ENCODE assay signal across 37 cellular contexts in genomic region chr1:118085365-118085764, GRCh38.
DNase-seq lines count a peak whose midpoint lies in the region; ATAC-seq, FAIRE-seq and TF ChIP-seq lines count a peak whose summit lies in the region.
"Had no signal": no experiment of that assay in that cellular context is flagged by ENCODE, and none has a peak within 500 bp of the region (broad histone marks: within the 10 kb centered on the region; RNA-seq: fewer than 3 reads in every experiment).

No MANE protein-coding gene starts in this region.

- no peaks in the 10 kb centered on the region for H3K36me3 Mint-ChIP-seq in activated naive CD4-positive, alpha-beta T cell treated with anti-CD3 and anti-CD28 coated beads for 36 hours (ENCODE audit: low read depth)
- no peaks in the 10 kb centered on the region for H3K36me3 Mint-ChIP-seq in activated naive CD4-positive, alpha-beta T cell treated with anti-CD3 and anti-CD28 coated beads, Interleukin-2, amount 10 ng/mL, durations not matched to agents 7 days and 5 days
- H3K36me3 Mint-ChIP-seq: CD14-positive monocyte; CD4-positive, alpha-beta memory T cell; CD4-positive, CD25-positive, alpha-beta regulatory T cell; CD8-positive, alpha-beta memory T cell; CD8-positive, alpha-beta T cell had no signal

- H2AFZ ChIP-seq in HepG2 (ENCODE audit: low read length) (no peak overlapping the region), neural cell (ENCODE audit: low read depth, low read length) (no peak overlapping the region)

- no peak for TF ChIP-seq RAD21 in HepG2 (CRISPR knock-in tag; IDR thresholded peaks at IDR 0.05)
- TF ChIP-seq RAD21 in neural cell (conservative IDR thresholded peaks at IDR 0.05): no peak

- no peaks in the 10 kb centered on the region for H3K9me2 ChIP-seq in neural cell (ENCODE audit: insufficient read depth, low read length)

- H3K79me2 ChIP-seq in HepG2 (ENCODE audit: insufficient read depth, low read length) (no peaks in the 10 kb centered on the region), neural cell (replicated peaks; ENCODE audit: insufficient read depth, low read length) (no peaks in the 10 kb centered on the region)

- no peak for TF ChIP-seq EP300 in HepG2 (IDR thresholded peaks at IDR 0.05; ENCODE audit: low read depth in 2 of 2, low read length in 2 of 2)
- no peak for TF ChIP-seq EP300 in HepG2 (CRISPR knock-in tag; IDR thresholded peaks at IDR 0.05; ENCODE audit: borderline replicate concordance)
- no peak for TF ChIP-seq EP300 in neural cell (conservative IDR thresholded peaks at IDR 0.05; ENCODE audit: poor library complexity, severe bottlenecking)

- no TSS peak for BruUV-seq in HepG2 (replicated peaks; lab: Mats Ljungman, UMichigan)

- no peaks in the 10 kb centered on the region for H3K27me3 ChIP-seq in HepG2 (ENCODE audit: control insufficient read depth in 1 of 2, insufficient read depth in 2 of 2, low read length in 2 of 2)
- H3K27me3 ChIP-seq in right lobe of liver: no peaks in the 10 kb centered on the region
- no peaks in the 10 kb centered on the region for H3K27me3 ChIP-seq in neural cell (ENCODE audit: insufficient read depth, low read depth, low read length)
- peaks cover 18% of the 10 kb centered on the region for H3K27me3 ChIP-seq in left ventricle myocardium inferior (ENCODE audit: low read depth)
- H3K27me3 ChIP-seq: BE2C; BLaER1; BLaER1 treated with 17β-estradiol and CSF1 and Interleukin-3, amounts not matched to agents 10 nM and 100 nM had no signal

- peaks cover 14% of the 10 kb centered on the region for H3K27me3 Mint-ChIP-seq in activated naive CD4-positive, alpha-beta T cell treated with anti-CD3 and anti-CD28 coated beads for 36 hours (ENCODE audit: low read depth)
- H3K27me3 Mint-ChIP-seq in activated naive CD4-positive, alpha-beta T cell treated with anti-CD3 and anti-CD28 coated beads, Interleukin-2, amount 10 ng/mL, durations not matched to agents 7 days and 5 days: no peaks in the 10 kb centered on the region

- H3K4me1 ChIP-seq in HepG2 (ENCODE audit: insufficient read depth, low read length) (no peaks in the 10 kb centered on the region), right lobe of liver (no peaks in the 10 kb centered on the region), left ventricle myocardium inferior (no peaks in the 10 kb centered on the region)
- H3K4me1 ChIP-seq: A549, BE2C, Caco-2 had no signal

- peaks cover 5% of the 10 kb centered on the region for H3F3A ChIP-seq in neural cell (ENCODE audit: insufficient read depth, low read length, poor library complexity, severe bottlenecking)

- no peak overlapping the region for H3K4me3 Mint-ChIP-seq in activated naive CD4-positive, alpha-beta T cell treated with anti-CD3 and anti-CD28 coated beads for 36 hours
- no peak overlapping the region for H3K4me3 Mint-ChIP-seq in activated naive CD4-positive, alpha-beta T cell treated with anti-CD3 and anti-CD28 coated beads, Interleukin-2, amount 10 ng/mL, durations not matched to agents 7 days and 5 days
- H3K4me3 Mint-ChIP-seq: B cell; CD14-positive monocyte; CD4-positive, alpha-beta memory T cell; CD4-positive, alpha-beta T cell; CD4-positive, CD25-positive, alpha-beta regulatory T cell; CD8-positive, alpha-beta memory T cell; CD8-positive, alpha-beta T cell had no signal

- peaks cover 2% of the 10 kb centered on the region for H3K9me3 Mint-ChIP-seq in activated naive CD4-positive, alpha-beta T cell treated with anti-CD3 and anti-CD28 coated beads for 36 hours
- no peaks in the 10 kb centered on the region for H3K9me3 Mint-ChIP-seq in activated naive CD4-positive, alpha-beta T cell treated with anti-CD3 and anti-CD28 coated beads, Interleukin-2, amount 10 ng/mL, durations not matched to agents 7 days and 5 days
- H3K9me3 Mint-ChIP-seq: CD4-positive, alpha-beta T cell; CD8-positive, alpha-beta T cell had no signal

- H3K36me3 ChIP-seq in HepG2 (replicated peaks in 1 of 2; ENCODE audit: control insufficient read depth in 1 of 2, insufficient read depth in 2 of 2, low read length in 2 of 2): no peaks in the 10 kb centered on the region
- no peaks in the 10 kb centered on the region for H3K36me3 ChIP-seq in right lobe of liver
- no peaks in the 10 kb centered on the region for H3K36me3 ChIP-seq in neural cell (ENCODE audit: insufficient read depth, low read length)
- H3K36me3 ChIP-seq in left ventricle myocardium inferior: no peaks in the 10 kb centered on the region
- H3K36me3 ChIP-seq: BE2C; BLaER1; BLaER1 treated with 17β-estradiol and CSF1 and Interleukin-3, amounts not matched to agents 10 nM and 100 nM had no signal

- DNase-seq in activated naive CD4-positive, alpha-beta T cell treated with anti-CD3 and anti-CD28 coated beads for 36 hours: no peak
- DNase-seq in activated naive CD4-positive, alpha-beta T cell treated with anti-CD3 and anti-CD28 coated beads, Interleukin-2, amount 10 ng/mL, durations not matched to agents 7 days and 5 days: no peak
- no peak for DNase-seq in HepG2 (ENCODE audit: low spot score)
- no peak for DNase-seq in right lobe of liver
- peak; percentile 59 for DNase-seq in SK-MEL-5 (ENCODE audit: low read depth, low spot score)
- no peak for DNase-seq in NCI-H1417 treated with DMSO at 0.1 percent for 48 hours (lab: John Stamatoyannopoulos, UW)
- no peak for DNase-seq in left ventricle myocardium inferior
- DNase-seq: 8988T; ACHN; AML-193; BE2C; C1 segment of cervical spinal cord; Caco-2; Calu3; CD4-positive, alpha-beta memory T cell; CD4-positive, alpha-beta T cell; CD4-positive, CD25-positive, alpha-beta regulatory T cell; CD8-positive, alpha-beta memory T cell; CD8-positive, alpha-beta T cell; COR-L47; DMS 273 treated with DMSO at 0.1 percent for 48 hours; DMS153; DMS53; DMS79; DMS79 treated with DMSO at 0.1 percent for 48 hours; DND-41; EL had no signal

- CTCF ChIA-PET in activated naive CD4-positive, alpha-beta T cell treated with anti-CD3 and anti-CD28 coated beads for 36 hours (lab: Charles Lee): no interaction called here
- CTCF ChIA-PET in activated naive CD4-positive, alpha-beta T cell treated with anti-CD3 and anti-CD28 coated beads, Interleukin-2, amount 10 ng/mL, durations not matched to agents 7 days and 5 days (lab: Charles Lee): no interaction called here
- CTCF ChIA-PET in HepG2 (lab: Yijun Ruan, JAX; ENCODE audit: low intra/inter-chr PET ratio, low total read pairs): no interaction called here

- no peak for ATAC-seq in HepG2
- no peak for ATAC-seq in right lobe of liver
- ATAC-seq: A549; CD8-positive, alpha-beta T cell had no signal

- no peak for FAIRE-seq in HepG2 (lab: Jason Lieb, UNC)
- FAIRE-seq: A204.1, A549, D721Med had no signal

- intact Hi-C loops in activated naive CD4-positive, alpha-beta T cell treated with anti-CD3 and anti-CD28 coated beads for 36 hours (cut with micrococcal nuclease): no loop called here
- intact Hi-C loops in HepG2 (cut with micrococcal nuclease; ENCODE audit: unreplicated experiment) (no loop called here), right lobe of liver (cut with DNase I) (no loop called here), left ventricle myocardium inferior (cut with micrococcal nuclease) (no loop called here)

- H3K9ac ChIP-seq in HepG2 (ENCODE audit: insufficient read depth, low read depth, low read length) (no peak overlapping the region), neural cell (ENCODE audit: low read length) (no peak overlapping the region)
- H3K9ac ChIP-seq: BLaER1; BLaER1 treated with 17β-estradiol and CSF1 and Interleukin-3, amounts not matched to agents 10 nM and 100 nM had no signal

- no peak for TF ChIP-seq POLR2A in HepG2 (IDR thresholded peaks at IDR 0.05; ENCODE audit: insufficient read depth in 1 of 2, low read depth in 2 of 2, low read length in 2 of 2)
- no peak for TF ChIP-seq POLR2A in right lobe of liver (IDR thresholded peaks at IDR 0.05)

- H3K4me2 ChIP-seq in HepG2 (ENCODE audit: low read depth, low read length) (no peak overlapping the region), neural cell (ENCODE audit: low read length) (no peak overlapping the region)
- H3K4me2 ChIP-seq: A549; BLaER1; BLaER1 treated with 17β-estradiol and CSF1 and Interleukin-3, amounts not matched to agents 10 nM and 100 nM had no signal

- peak overlapping the region; percentile 25 for H3K27ac Mint-ChIP-seq in activated naive CD4-positive, alpha-beta T cell treated with anti-CD3 and anti-CD28 coated beads for 36 hours
- no peak overlapping the region for H3K27ac Mint-ChIP-seq in activated naive CD4-positive, alpha-beta T cell treated with anti-CD3 and anti-CD28 coated beads, Interleukin-2, amount 10 ng/mL, durations not matched to agents 7 days and 5 days
- H3K27ac Mint-ChIP-seq: B cell; CD14-positive monocyte; CD4-positive, alpha-beta memory T cell; CD4-positive, alpha-beta T cell; CD4-positive, CD25-positive, alpha-beta regulatory T cell; CD8-positive, alpha-beta memory T cell; CD8-positive, alpha-beta T cell had no signal

- POLR2A ChIA-PET in HepG2 (lab: Yijun Ruan, JAX): no interaction called here

- H4K20me1 ChIP-seq in HepG2 (ENCODE audit: insufficient read depth, low read length): no peaks in the 10 kb centered on the region
- H4K20me1 ChIP-seq in neural cell (ENCODE audit: insufficient read depth): no peaks in the 10 kb centered on the region
- H4K20me1 ChIP-seq: BLaER1; BLaER1 treated with 17β-estradiol and CSF1 and Interleukin-3, amounts not matched to agents 10 nM and 100 nM had no signal

- WGBS in HepG2 (ENCODE audit: low lambda C conversion rate): 75% methylated on average over 12 of the region's 12 CpGs
- WGBS in right lobe of liver (ENCODE audit: insufficient coverage, low coverage, low lambda C conversion rate, missing lambda C conversion rate): 85% methylated on average over 12 of the region's 12 CpGs

- no peak for TF ChIP-seq CTCF in HepG2 (CRISPR knock-in tag; IDR thresholded peaks at IDR 0.05)
- TF ChIP-seq CTCF in right lobe of liver (IDR thresholded peaks at IDR 0.05): no peak
- no peak for TF ChIP-seq CTCF in neural cell (IDR thresholded peaks at IDR 0.05; ENCODE audit: poor library complexity, severe bottlenecking)
- no peak for TF ChIP-seq CTCF in left ventricle myocardium inferior (IDR thresholded peaks at IDR 0.05; ENCODE audit: borderline replicate concordance)

- H3K9me3 ChIP-seq in HepG2 (ENCODE audit: low read length) (no peaks in the 10 kb centered on the region), right lobe of liver (no peaks in the 10 kb centered on the region), neural cell (ENCODE audit: low read length) (no peaks in the 10 kb centered on the region), left ventricle myocardium inferior (replicated peaks) (no peaks in the 10 kb centered on the region)
- H3K9me3 ChIP-seq: A549, BE2C, Caco-2 had no signal

- in situ Hi-C loops in HepG2 (cut with HindIII; ENCODE audit: extremely low pct_ligation_motif_present, low pct_unique_long_range_greater_than_20kb): no loop called here
- in situ Hi-C loops in SK-MEL-5 (cut with HindIII; ENCODE audit: low pct_unique_long_range_greater_than_20kb, low sequenced_read_pairs): no loop called here

- H3K4me1 Mint-ChIP-seq in activated naive CD4-positive, alpha-beta T cell treated with anti-CD3 and anti-CD28 coated beads for 36 hours (ENCODE audit: low read depth): no peaks in the 10 kb centered on the region
- H3K4me1 Mint-ChIP-seq in activated naive CD4-positive, alpha-beta T cell treated with anti-CD3 and anti-CD28 coated beads, Interleukin-2, amount 10 ng/mL, durations not matched to agents 7 days and 5 days: peaks cover 5% of the 10 kb centered on the region
- H3K4me1 Mint-ChIP-seq: B cell; CD4-positive, CD25-positive, alpha-beta regulatory T cell; CD8-positive, alpha-beta memory T cell had no signal

- no peak overlapping the region for H3K27ac ChIP-seq in HepG2 (ENCODE audit: extremely low read length, insufficient read depth, low read length)
- H3K27ac ChIP-seq in right lobe of liver: no peak overlapping the region
- peak overlapping the region; percentile 64 for H3K27ac ChIP-seq in neural cell (ENCODE audit: low read length)
- H3K27ac ChIP-seq in left ventricle myocardium inferior (replicated peaks): no peak overlapping the region
- H3K27ac ChIP-seq: 22Rv1; A549; BLaER1; BLaER1 treated with 17β-estradiol and CSF1 and Interleukin-3, amounts not matched to agents 10 nM and 100 nM; C4-2B had no signal

- H3K4me3 ChIP-seq in HepG2 (replicated peaks in 1 of 3; ENCODE audit: insufficient read depth in 1 of 3, low read depth in 2 of 3, low read length in 3 of 3) (no peak overlapping the region), right lobe of liver (no peak overlapping the region), neural cell (ENCODE audit: low read length) (no peak overlapping the region), left ventricle myocardium inferior (no peak overlapping the region)
- H3K4me3 ChIP-seq: A549; BLaER1; BLaER1 treated with 17β-estradiol and CSF1 and Interleukin-3, amounts not matched to agents 10 nM and 100 nM had no signal
